Comparison of ENCODE assay signal across 20 cellular contexts in the genomic region with DNA sequence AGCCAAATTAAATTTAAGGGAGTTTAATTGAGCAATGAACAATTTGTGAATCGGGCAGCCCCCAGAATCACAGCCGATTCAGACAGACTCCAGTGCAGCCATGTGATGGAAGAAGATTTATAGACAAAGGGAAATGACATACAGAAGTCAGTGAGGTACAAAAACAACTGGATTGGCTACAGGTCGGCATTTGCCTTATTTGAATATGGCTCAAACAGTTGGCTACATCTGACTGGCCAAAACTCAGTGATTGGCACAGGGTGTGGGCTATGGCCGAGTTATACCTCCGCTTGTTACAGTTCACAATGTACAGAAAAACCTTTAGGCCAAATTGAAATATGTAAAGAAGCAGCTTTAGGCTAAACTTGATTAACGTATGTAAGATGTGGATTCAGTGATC. TPM values are rescaled to one million over a fixed set of nuclear protein-coding genes. Genes with fewer than 3 reads are reported as not detected.
A peak's percentile ranks its signal among the peaks of the same experiment; 100 is the strongest.
DNase-seq lines count a peak whose midpoint lies in the region; ATAC-seq, FAIRE-seq and TF ChIP-seq lines count a peak whose summit lies in the region.
"Had no signal": no experiment of that assay in that cellular context is flagged by ENCODE, and none has a peak within 500 bp of the region (broad histone marks: within the 10 kb centered on the region; RNA-seq: fewer than 3 reads in every experiment).

No MANE protein-coding gene starts in this region.

- POLR2A ChIA-PET in K562 (lab: Yijun Ruan, JAX) (no interaction called here), WTC11 (lab: Charles Lee) (no interaction called here), MCF 10A (lab: Yijun Ruan, JAX) (interaction anchor here (0.7 to 0.8 kb wide), 2 partner anchors 10 to 42 kb away, joined by 3 read pairs; no protein-coding TSS in a partner anchor)

- no peak for TF ChIP-seq RAD21 in K562 (CRISPR knock-in tag; conservative IDR thresholded peaks at IDR 0.05 in 1 of 2, IDR thresholded peaks at IDR 0.05 in 1 of 2)

- no peak overlapping the region for H3K9ac ChIP-seq in K562 (ENCODE audit: insufficient read depth in 1 of 2, low read depth in 2 of 2, low read length in 2 of 2)
- H3K9ac ChIP-seq: GM23248 had no signal

- H3K27ac ChIP-seq in K562 (ENCODE audit: extremely low read depth, low read depth, low read length) = no peak overlapping the region
- H3K27ac ChIP-seq: 22Rv1, GM23248 had no signal

- H3K4me1 Mint-ChIP-seq in WTC11 (peaks cover 31% of the 10 kb centered on the region), MCF 10A (ENCODE audit: insufficient read depth, unreplicated experiment) (no peaks in the 10 kb centered on the region)
- H3K4me1 Mint-ChIP-seq: CD14-positive monocyte had no signal

- peak overlapping the region; percentile 57; the same call in 1 of the 2 replicates for H2AFZ ChIP-seq in K562 (ENCODE audit: low read depth, low read length)
- H2AFZ ChIP-seq: GM23248 had no signal

- CTCF ChIA-PET in K562 (lab: Yijun Ruan, JAX; ENCODE audit: low intra/inter-chr PET ratio) = interaction anchor here (0.5 kb wide), 1 partner anchor 31 kb away, joined by 3 read pairs; the partner anchor contains the start of gene EIF4H
- CTCF ChIA-PET in WTC11 (lab: Charles Lee) = interaction anchor here (1.1 kb wide), 1 partner anchor 111 kb away, joined by 3 read pairs; no protein-coding TSS in a partner anchor
- CTCF ChIA-PET in MCF 10A (lab: Yijun Ruan, JAX) = interaction anchor here (0.7 kb wide), 1 partner anchor 11 kb away, joined by 3 read pairs; no protein-coding TSS in a partner anchor

- BruUV-seq in K562 (replicated peaks; lab: Mats Ljungman, UMichigan) (no TSS peak), MCF 10A (replicated peaks; lab: Mats Ljungman, UMichigan) (no TSS peak)

- intact Hi-C loops in K562 (cut with micrococcal nuclease) = no loop called here
- intact Hi-C loops in MCF 10A (cut with micrococcal nuclease) = no loop called here

- no peak overlapping the region for H3K4me3 ChIP-seq in K562
- H3K4me3 ChIP-seq: GM23248 had no signal

- H3K9me3 ChIP-seq in K562 (replicated peaks; ENCODE audit: control insufficient read depth, insufficient read depth, low read depth, low read length) = peaks cover 4% of the 10 kb centered on the region; the same call in 1 of the 2 replicates

- H3K4me1 ChIP-seq in K562 (replicated peaks in 1 of 2; ENCODE audit: control insufficient read depth in 2 of 2, insufficient read depth in 2 of 2, low read length in 2 of 2) = no peaks in the 10 kb centered on the region; a peak in 2 of 5 replicates

- no peaks in the 10 kb centered on the region for H3K9me1 ChIP-seq in K562 (ENCODE audit: control insufficient read depth, insufficient read depth, low read length)

- TF ChIP-seq EP300 in K562 (IDR thresholded peaks at IDR 0.05; ENCODE audit: low read length) = no peak

- H3K79me2 ChIP-seq in K562 (ENCODE audit: control insufficient read depth, insufficient read depth, low read length) = no peaks in the 10 kb centered on the region

- no peak for ATAC-seq in K562
- ATAC-seq in WTC11 = no peak
- ATAC-seq: CD8-positive, alpha-beta T cell; HCT116 had no signal

- no peak for TF ChIP-seq POLR2A in K562 (conservative IDR thresholded peaks at IDR 0.05)

- H3K4me2 ChIP-seq in K562 (ENCODE audit: insufficient read depth, low read length) = no peak overlapping the region

- H4K20me1 ChIP-seq in K562 (replicated peaks; ENCODE audit: control insufficient read depth, insufficient read depth, low read length) = no peaks in the 10 kb centered on the region

- TF ChIP-seq CTCF in K562 (IDR thresholded peaks at IDR 0.05 in 2 of 3, conservative IDR thresholded peaks at IDR 0.05 in 1 of 3; ENCODE audit: insufficient read depth in 2 of 3, low read depth in 1 of 3, low read length in 3 of 3) = no peak
- TF ChIP-seq CTCF in WTC11 (IDR thresholded peaks at IDR 0.05) = no peak
- TF ChIP-seq CTCF in MCF 10A (IDR thresholded peaks at IDR 0.05; ENCODE audit: unreplicated experiment) = no peak

- H3K4me3 Mint-ChIP-seq in WTC11 (no peak overlapping the region), MCF 10A (ENCODE audit: unreplicated experiment) (no peak overlapping the region)
- H3K4me3 Mint-ChIP-seq: CD14-positive monocyte; CD8-positive, alpha-beta T cell had no signal

- H3K27me3 Mint-ChIP-seq in WTC11 (ENCODE audit: low read depth) (no peaks in the 10 kb centered on the region), MCF 10A (ENCODE audit: insufficient read depth, unreplicated experiment) (no peaks in the 10 kb centered on the region)

- H3K27ac Mint-ChIP-seq in WTC11 (no peak overlapping the region), MCF 10A (ENCODE audit: low read depth, unreplicated experiment) (no peak overlapping the region)
- H3K27ac Mint-ChIP-seq: CD14-positive monocyte; CD8-positive, alpha-beta T cell had no signal

- in situ Hi-C loops in K562 (cut with MboI) = no loop called here

- no peaks in the 10 kb centered on the region for H3K27me3 ChIP-seq in K562 (ENCODE audit: control insufficient read depth in 2 of 2, insufficient read depth in 2 of 2, low read length in 2 of 2)

- H3K36me3 ChIP-seq in K562 (ENCODE audit: control insufficient read depth, insufficient read depth, low read length) = no peaks in the 10 kb centered on the region

- WGBS in K562 (ENCODE audit: insufficient coverage, low coverage, missing lambda C conversion rate) = 22% methylated on average over 6 of the region's 6 CpGs

- H3K9me3 Mint-ChIP-seq in WTC11 (peaks cover under 1% of the 10 kb centered on the region; the same call in 1 of the 2 replicates), MCF 10A (ENCODE audit: unreplicated experiment) (no peaks in the 10 kb centered on the region)
- H3K9me3 Mint-ChIP-seq: CD8-positive, alpha-beta T cell had no signal

- H3K36me3 Mint-ChIP-seq in WTC11 = peaks cover under 1% of the 10 kb centered on the region
- peaks cover 5% of the 10 kb centered on the region for H3K36me3 Mint-ChIP-seq in MCF 10A (ENCODE audit: insufficient read depth, unreplicated experiment)
- H3K36me3 Mint-ChIP-seq: CD14-positive monocyte; CD8-positive, alpha-beta T cell had no signal

- DNase-seq in NOMO-1 treated with DMSO at 0.1 percent for 48 hours (lab: John Stamatoyannopoulos, UW; ENCODE audit: unreplicated experiment) = peak; percentile 46
- DNase-seq in NOMO-1 treated with dmso at 0.1 percent for 144 hours (lab: John Stamatoyannopoulos, UW; ENCODE audit: unreplicated experiment) = no peak
- DNase-seq in RPMI7951 (ENCODE audit: low read depth) = peak; percentile 35
- DNase-seq in K562 (ENCODE audit: extremely low read depth in 1 of 4, low spot score in 3 of 4) = no peak
- no peak for DNase-seq in WTC11 (ENCODE audit: low spot score)
- no peak for DNase-seq in NCI-H1436 treated with DMSO at 0.1 percent for 48 hours (lab: John Stamatoyannopoulos, UW)
- no peak for DNase-seq in MCF 10A (ENCODE audit: unreplicated experiment)
- no peak for DNase-seq in germinal center (ENCODE audit: low spot score)
- DNase-seq: CD8-positive, alpha-beta T cell; COR-L47; DMS153; DMS79 treated with DMSO at 0.1 percent for 48 hours; GDM1; GM23248; IMR-90 had no signal

- no peak for FAIRE-seq in K562 (lab: Jason Lieb, UNC)
- FAIRE-seq: D721Med, H54 had no signal

TF ChIP-seq in K562, 482 proteins besides CTCF, POLR2A, EP300 and RAD21 (continues in another document):
- no peak for TF ChIP-seq ZNF175 (CRISPR knock-in tag; IDR thresholded peaks at IDR 0.05; ENCODE audit: low read depth)

RNA-seq across cellular contexts. Expression of gene EIF4H, which starts 30.8 kb away (rescaled TPM):
- 190 and 239 TPM in 2 replicates for total RNA-seq in RPMI7951 (2014; rRNA removed; shearing (Covaris generic))
- total RNA-seq in K562 (2011; cell fraction: chromatin; rRNA removed; ENCODE audit: low replicate concordance) = 135 and 180 TPM in 2 replicates
- total RNA-seq in K562 (2011; cell fraction: nucleolus; rRNA removed) = 102 and 103 TPM in 2 replicates
- 156 and 188 TPM in 2 replicates for total RNA-seq in K562 (2011; cell fraction: nucleoplasm; rRNA removed)
- total RNA-seq in K562 (2014; rRNA removed) (315 and 338 TPM in 2 replicates), K562 (2014; rRNA removed; fragmentation: Illumina TruSeq; extraction: Trizol) (262 and 319 TPM in 2 replicates), K562 (2015; rRNA removed; fragmentation: Illumina TruSeq; extraction: Trizol) (350 and 354 TPM in 2 replicates), K562 (2021) (408 and 416 TPM in 2 replicates), WTC11 (2021) (355 to 373 TPM (median 371 TPM) in 3 replicates), MCF 10A (2022) (365 and 420 TPM in 2 replicates)
- polyA plus RNA-seq in K562 (2011; rRNA removed) (346 and 435 TPM in 2 replicates), K562 (2014; fragmentation: Illumina TruSeq; extraction: Trizol) (319 and 334 TPM in 2 replicates), K562 (2014; fragmentation: Nextera tagmentation; extraction: Ambion mirVana) (10 to 100 TPM; 11.0 to 15.9 TPM), K562 (2014; rRNA removed) (369 and 425 TPM in 2 replicates)
- polyA plus RNA-seq in K562 (2011; cell fraction: cytosol; rRNA removed) = 391 and 403 TPM in 2 replicates
- 160 and 185 TPM in 2 replicates for polyA plus RNA-seq in K562 (2011; cell fraction: nucleus; rRNA removed)
- 372 and 407 TPM in 2 replicates for polyA plus RNA-seq in K562 (2012)
- polyA minus RNA-seq in K562 (2011; rRNA and poly(A)+ RNA removed) = 295 and 304 TPM in 2 replicates
- 159 and 193 TPM in 2 replicates for polyA minus RNA-seq in K562 (2011; cell fraction: cytosol; rRNA and poly(A)+ RNA removed)
- 95.7 and 151 TPM in 2 replicates for polyA minus RNA-seq in K562 (2011; cell fraction: nucleus; rRNA and poly(A)+ RNA removed)

RNA-seq across cellular contexts. Expression of gene LIMK1, which starts 59.8 kb away (rescaled TPM):
- total RNA-seq in RPMI7951 (2014; rRNA removed; shearing (Covaris generic)) = 48.9 and 49.9 TPM in 2 replicates
- 23.2 and 66.1 TPM in 2 replicates for total RNA-seq in K562 (2011; cell fraction: chromatin; rRNA removed; ENCODE audit: low replicate concordance)
- total RNA-seq in K562 (2011; cell fraction: nucleolus; rRNA removed) = 28.6 and 29.9 TPM in 2 replicates
- 24.9 and 30.2 TPM in 2 replicates for total RNA-seq in K562 (2011; cell fraction: nucleoplasm; rRNA removed)
- total RNA-seq in K562 (2014; rRNA removed) = 21.1 and 23.1 TPM in 2 replicates
- total RNA-seq in K562 (2014; rRNA removed; fragmentation: Illumina TruSeq; extraction: Trizol) = 5.1 and 6.4 TPM in 2 replicates
- total RNA-seq in K562 (2015; rRNA removed; fragmentation: Illumina TruSeq; extraction: Trizol) = 15.0 and 16.0 TPM in 2 replicates
- 29.0 and 30.0 TPM in 2 replicates for total RNA-seq in K562 (2021)
- polyA plus RNA-seq in K562 (2011; rRNA removed) = 14.3 and 17.7 TPM in 2 replicates
- 17.9 and 46.8 TPM in 2 replicates for polyA plus RNA-seq in K562 (2011; cell fraction: cytosol; rRNA removed)
- polyA plus RNA-seq in K562 (2011; cell fraction: nucleus; rRNA removed) = 22.4 and 50.0 TPM in 2 replicates
- polyA plus RNA-seq in K562 (2012) = 18.8 and 23.1 TPM in 2 replicates
- polyA plus RNA-seq in K562 (2014; fragmentation: Illumina TruSeq; extraction: Trizol) = 24.5 and 36.9 TPM in 2 replicates
- polyA plus RNA-seq in K562 (2014; fragmentation: Nextera tagmentation; extraction: Ambion mirVana) = under 1 TPM; 0.14 to 0.38 TPM
- 15.9 and 18.1 TPM in 2 replicates for polyA plus RNA-seq in K562 (2014; rRNA removed)
- 6.9 and 18.5 TPM in 2 replicates for polyA minus RNA-seq in K562 (2011; rRNA and poly(A)+ RNA removed)
- 15.1 and 16.3 TPM in 2 replicates for polyA minus RNA-seq in K562 (2011; cell fraction: cytosol; rRNA and poly(A)+ RNA removed)
- polyA minus RNA-seq in K562 (2011; cell fraction: nucleus; rRNA and poly(A)+ RNA removed) = 6.2 and 7.5 TPM in 2 replicates
- total RNA-seq in WTC11 (2021) = 85.4 to 92.1 TPM (median 90.6 TPM) in 3 replicates
- total RNA-seq in MCF 10A (2022) = 21.4 and 23.4 TPM in 2 replicates

Comparison
In these comparisons a context has a peak if more than half of its experiments do, and no peak if none do; other contexts are left out.
1. DNase-seq: peak in NOMO-1 treated with DMSO at 0.1 percent for 48 hours (single experiment) and RPMI7951 (single experiment); none in NOMO-1 treated with dmso at 0.1 percent for 144 hours (single experiment), K562 (0 of 4), WTC11 (single experiment), NCI-H1436 treated with DMSO at 0.1 percent for 48 hours (single experiment), MCF 10A (single experiment) and germinal center (single experiment).